8 cellular contexts compared by ENCODE assay signal in the genomic region with DNA sequence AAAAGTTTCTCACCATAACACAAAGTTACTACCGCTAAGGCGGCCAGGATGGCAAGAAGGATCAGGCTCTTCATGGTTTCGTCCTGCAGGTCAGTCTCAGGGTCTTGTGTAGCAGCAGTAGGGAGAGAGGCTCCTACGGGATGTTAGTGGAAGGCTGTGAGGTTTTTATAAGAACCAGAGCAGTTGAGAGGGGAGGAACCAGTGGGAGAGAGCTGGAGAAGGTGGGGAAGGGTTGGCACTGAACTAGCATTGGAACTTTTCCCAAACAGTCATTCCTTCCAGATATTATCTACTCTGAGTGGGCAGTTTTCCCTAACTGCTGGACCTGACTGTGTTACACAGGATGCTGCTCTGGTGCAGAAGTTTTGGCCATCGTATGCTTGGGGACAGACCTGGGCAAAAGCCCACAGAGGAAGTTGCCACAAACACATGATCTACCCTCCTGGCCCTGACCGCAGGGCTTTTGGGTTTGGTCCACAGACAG. TPM values are rescaled to one million over a fixed set of nuclear protein-coding genes. Genes with fewer than 3 reads are reported as not detected.
DNase-seq lines count a peak whose midpoint lies in the region; ATAC-seq and TF ChIP-seq lines count a peak whose summit lies in the region.

A gene (minus strand): TSS at position 137 of the 484 bp plus-strand sequence. CDS start 63 bp downstream, at position 74.

- H3K4me3 Mint-ChIP-seq in stimulated activated naive CD8-positive, alpha-beta T cell treated with anti-CD3 and anti-CD28 coated beads, Interleukin-15, Interleukin-2, amounts not matched to agents 100 ng/mL and 50 ng/mL, for 24 hours = peak within 1 kb of the TSS; percentile 62

- H3K36me3 ChIP-seq in colonic mucosa (no peaks in the 10 kb centered on the region), mucosa of rectum (ENCODE audit: control insufficient read depth in 2 of 2, insufficient read depth in 2 of 2, low read length in 2 of 2) (no peaks in the 10 kb centered on the region)

- no peak for DNase-seq in stimulated activated naive CD8-positive, alpha-beta T cell treated with anti-CD3 and anti-CD28 coated beads, Interleukin-15, Interleukin-2, amounts not matched to agents 100 U/mL and 50 U/mL, for 24 hours
- DNase-seq in colonic mucosa (no peak), cerebellar cortex (ENCODE audit: low spot score) (no peak)

- H3K4me1 ChIP-seq in colonic mucosa (no peaks in the 10 kb centered on the region), mucosa of rectum (ENCODE audit: control insufficient read depth in 2 of 2, insufficient read depth in 2 of 2, low read length in 2 of 2) (peaks cover 3 to 5% of the 10 kb centered on the region in 2 donors)

- H3K9me3 Mint-ChIP-seq in stimulated activated naive CD8-positive, alpha-beta T cell treated with anti-CD3 and anti-CD28 coated beads, Interleukin-15, Interleukin-2, amounts not matched to agents 100 ng/mL and 50 ng/mL, for 24 hours = peaks cover 3% of the 10 kb centered on the region

- H3K9me3 ChIP-seq in colonic mucosa (no peaks in the 10 kb centered on the region), mucosa of rectum (ENCODE audit: control insufficient read depth in 2 of 2, low read length in 2 of 2) (no peaks in the 10 kb centered on the region)

- H3K36me3 Mint-ChIP-seq in stimulated activated naive CD8-positive, alpha-beta T cell treated with anti-CD3 and anti-CD28 coated beads, Interleukin-15, Interleukin-2, amounts not matched to agents 100 ng/mL and 50 ng/mL, for 24 hours (ENCODE audit: low read depth) = no peaks in the 10 kb centered on the region

- intact Hi-C loops in colonic mucosa (cut with DNase I) = no loop called here

- H3K4me3 ChIP-seq in colonic mucosa (peak within 1 kb of the TSS; percentile 3), mucosa of rectum (ENCODE audit: low read length in 2 of 2) (peak within 1 kb of the TSS; percentile 35 to 55)

- H3K27me3 Mint-ChIP-seq in stimulated activated naive CD8-positive, alpha-beta T cell treated with anti-CD3 and anti-CD28 coated beads, Interleukin-15, Interleukin-2, amounts not matched to agents 100 ng/mL and 50 ng/mL, for 24 hours = peaks cover 18% of the 10 kb centered on the region

- H3K27ac ChIP-seq in colonic mucosa (peak within 1 kb of the TSS; percentile 46), mucosa of rectum (ENCODE audit: low read depth in 2 of 2, low read length in 2 of 2) (peak within 1 kb of the TSS; percentile 39 to 69)

- ATAC-seq in stimulated activated naive CD8-positive, alpha-beta T cell treated with anti-CD3 and anti-CD28 coated beads, Interleukin-15, Interleukin-2, amounts not matched to agents 100 U/mL and 50 U/mL, for 24 hours = no peak
- ATAC-seq in GM19328 (IDR thresholded peaks at IDR 0.05; ENCODE audit: unreplicated experiment) = no peak
- no peak for ATAC-seq in GM19023 (IDR thresholded peaks at IDR 0.05; ENCODE audit: unreplicated experiment)
- ATAC-seq in GM21717 (IDR thresholded peaks at IDR 0.05; ENCODE audit: unreplicated experiment) = no peak

- no peak within 1 kb of the TSS for H3K9ac ChIP-seq in colonic mucosa (ENCODE audit: low read depth in 2 of 2, low read length in 2 of 2)
- H3K9ac ChIP-seq in mucosa of rectum (ENCODE audit: low read depth in 1 of 2, low read length in 2 of 2) = peak within 1 kb of the TSS in 1 of 2 donors; percentile 54

- H3K27ac Mint-ChIP-seq in stimulated activated naive CD8-positive, alpha-beta T cell treated with anti-CD3 and anti-CD28 coated beads, Interleukin-15, Interleukin-2, amounts not matched to agents 100 ng/mL and 50 ng/mL, for 24 hours = no peak within 1 kb of the TSS

- no peak for TF ChIP-seq CTCF in colonic mucosa (IDR thresholded peaks at IDR 0.05)

- H3K27me3 ChIP-seq in colonic mucosa = no peaks in the 10 kb centered on the region
- H3K27me3 ChIP-seq in mucosa of rectum (ENCODE audit: control insufficient read depth in 2 of 2, insufficient read depth in 2 of 2, low read length in 2 of 2) = no peaks in the 10 kb centered on the region

- peaks cover 30% of the 10 kb centered on the region for H3K4me1 Mint-ChIP-seq in stimulated activated naive CD8-positive, alpha-beta T cell treated with anti-CD3 and anti-CD28 coated beads, Interleukin-15, Interleukin-2, amounts not matched to agents 100 ng/mL and 50 ng/mL, for 24 hours (ENCODE audit: low read depth)

RNA-seq across cellular contexts. Expression of the gene that starts here (rescaled TPM):
- total RNA-seq in colonic mucosa = 100 to 1,000 TPM in 1 of 2 donors, 10 to 100 TPM in 1; 37.6 to 180 TPM
